Comparison of ENCODE assay signal across 2 cellular contexts in the genomic region with DNA sequence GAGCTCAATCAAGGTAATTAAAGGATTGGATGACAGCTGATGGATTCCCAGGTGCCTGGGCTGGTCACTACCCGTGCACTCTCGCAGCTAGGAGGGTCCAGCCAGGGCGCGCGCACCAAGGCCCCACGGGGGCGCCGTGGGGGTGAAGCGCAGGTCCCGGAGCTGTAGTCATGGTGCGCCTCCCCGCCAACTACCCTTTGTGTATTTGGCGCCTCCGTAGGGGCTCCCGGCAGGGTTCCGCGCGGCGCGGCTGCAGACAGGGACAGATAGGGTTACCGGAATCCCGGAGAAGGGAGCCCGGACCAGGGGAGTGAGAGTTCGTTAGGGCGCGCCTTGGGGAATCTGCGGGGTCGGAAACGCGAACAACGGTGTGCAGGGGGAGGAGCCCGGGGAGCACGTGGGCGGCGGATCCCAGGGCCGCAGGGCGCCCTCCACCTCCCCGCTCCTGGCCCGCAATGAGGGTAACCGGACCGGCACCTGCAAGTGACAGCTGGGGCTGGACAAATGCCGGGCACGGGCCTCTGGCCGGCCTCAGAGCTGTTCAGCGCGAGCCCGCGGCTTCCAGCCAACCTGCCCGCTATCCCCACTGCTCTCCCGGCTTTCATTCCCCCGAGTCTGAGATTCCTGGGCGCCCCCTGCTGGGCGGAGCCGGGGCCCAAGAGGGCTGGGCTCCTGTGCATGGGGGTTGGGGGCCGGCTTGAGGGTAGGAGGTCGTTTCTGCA.
TF ChIP-seq lines count a peak whose summit lies in the region.

No MANE protein-coding gene starts in this region.

TF ChIP-seq in GM12891, 5 proteins besides CTCF, POLR2A, EP300 and RAD21:
- TF ChIP-seq PAX5 (IDR thresholded peaks at IDR 0.05; ENCODE audit: insufficient read depth, low read length, severe bottlenecking): no peak
- TF ChIP-seq SPI1 (IDR thresholded peaks at IDR 0.05; ENCODE audit: low read depth, low read length): no peak
- TF ChIP-seq TAF1 (IDR thresholded peaks at IDR 0.05; ENCODE audit: low read depth, low read length): no peak
- no peak for TF ChIP-seq POLR2AphosphoS5 (IDR thresholded peaks at IDR 0.05; ENCODE audit: low read depth, low read length)
- no peak for TF ChIP-seq POU2F2 (IDR thresholded peaks at IDR 0.05; ENCODE audit: low read depth, low read length)

TF ChIP-seq in IMR-90, 13 proteins besides CTCF, POLR2A, EP300 and RAD21:
- TF ChIP-seq, protein P1, sequence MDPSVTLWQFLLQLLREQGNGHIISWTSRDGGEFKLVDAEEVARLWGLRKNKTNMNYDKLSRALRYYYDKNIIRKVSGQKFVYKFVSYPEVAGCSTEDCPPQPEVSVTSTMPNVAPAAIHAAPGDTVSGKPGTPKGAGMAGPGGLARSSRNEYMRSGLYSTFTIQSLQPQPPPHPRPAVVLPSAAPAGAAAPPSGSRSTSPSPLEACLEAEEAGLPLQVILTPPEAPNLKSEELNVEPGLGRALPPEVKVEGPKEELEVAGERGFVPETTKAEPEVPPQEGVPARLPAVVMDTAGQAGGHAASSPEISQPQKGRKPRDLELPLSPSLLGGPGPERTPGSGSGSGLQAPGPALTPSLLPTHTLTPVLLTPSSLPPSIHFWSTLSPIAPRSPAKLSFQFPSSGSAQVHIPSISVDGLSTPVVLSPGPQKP (IDR thresholded peaks at IDR 0.05; ENCODE audit: borderline replicate concordance, low read depth, low read length): no peak
- TF ChIP-seq RCOR1 (IDR thresholded peaks at IDR 0.05; ENCODE audit: insufficient replicate concordance, low read length): no peak
- TF ChIP-seq CEBPB (IDR thresholded peaks at IDR 0.05; ENCODE audit: low read depth, low read length): no peak
- TF ChIP-seq MAFK (IDR thresholded peaks at IDR 0.05; ENCODE audit: low read depth, low read length): no peak
- TF ChIP-seq, protein P2, sequence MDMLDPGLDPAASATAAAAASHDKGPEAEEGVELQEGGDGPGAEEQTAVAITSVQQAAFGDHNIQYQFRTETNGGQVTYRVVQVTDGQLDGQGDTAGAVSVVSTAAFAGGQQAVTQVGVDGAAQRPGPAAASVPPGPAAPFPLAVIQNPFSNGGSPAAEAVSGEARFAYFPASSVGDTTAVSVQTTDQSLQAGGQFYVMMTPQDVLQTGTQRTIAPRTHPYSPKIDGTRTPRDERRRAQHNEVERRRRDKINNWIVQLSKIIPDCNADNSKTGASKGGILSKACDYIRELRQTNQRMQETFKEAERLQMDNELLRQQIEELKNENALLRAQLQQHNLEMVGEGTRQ (IDR thresholded peaks at IDR 0.05; ENCODE audit: low read depth, low read length): peak; percentile 58
- peak; percentile 82; the same call in 1 of the 2 replicates for TF ChIP-seq MXI1 (IDR thresholded peaks at IDR 0.05; ENCODE audit: borderline replicate concordance, low read depth, low read length)
- no peak for TF ChIP-seq NFE2L2 (IDR thresholded peaks at IDR 0.05; ENCODE audit: low read depth, low read length)
- TF ChIP-seq BHLHE40 (IDR thresholded peaks at IDR 0.05; ENCODE audit: low read depth, low read length): no peak; the same call in 1 of the 2 replicates
- no peak for TF ChIP-seq FOS (IDR thresholded peaks at IDR 0.05; ENCODE audit: low read depth, low read length)
- TF ChIP-seq MAZ (IDR thresholded peaks at IDR 0.05; ENCODE audit: borderline replicate concordance, low read depth, low read length): 0 out of 2 replicates have a peak, but pooled peaks have one; percentile 52
- TF ChIP-seq CHD1 (IDR thresholded peaks at IDR 0.05; ENCODE audit: low read depth, low read length): no peak
- TF ChIP-seq SMC3 (IDR thresholded peaks at IDR 0.05; ENCODE audit: low read depth, low read length): peak; percentile 84
- TF ChIP-seq RFX5 (IDR thresholded peaks at IDR 0.05; ENCODE audit: low read depth, low read length): no peak
TF ChIP-seq in IMR-90: peak in this region for 4.
